ENCODE assay signal across 18 cellular contexts in the genomic region with DNA sequence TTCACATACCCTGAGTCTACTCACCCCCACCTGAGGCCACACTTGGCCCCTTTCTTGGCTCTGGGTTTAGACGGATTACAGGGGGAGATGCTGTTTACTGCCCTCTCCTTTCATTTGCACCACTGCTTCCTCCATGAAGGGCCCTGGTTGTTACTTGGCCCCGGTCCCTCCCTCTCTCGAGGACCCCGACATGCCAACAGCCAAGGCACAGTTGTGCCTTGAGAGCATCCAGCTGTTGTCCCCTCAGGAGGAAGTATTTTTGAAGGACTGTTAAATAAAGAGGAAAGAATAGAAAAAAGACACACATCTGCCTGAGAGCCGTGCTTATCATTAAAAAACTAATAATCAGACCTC. TPM values are rescaled to one million over a fixed set of nuclear protein-coding genes. Genes with fewer than 3 reads are reported as not detected.
DNase-seq lines count a peak whose midpoint lies in the region; ATAC-seq and TF ChIP-seq lines count a peak whose summit lies in the region.
"Had no signal": no experiment of that assay in that cellular context is flagged by ENCODE, and none has a peak within 500 bp of the region (broad histone marks: within the 10 kb centered on the region; RNA-seq: fewer than 3 reads in every experiment).

No MANE protein-coding gene starts in this region.

- TF ChIP-seq EP300 in esophagus muscularis mucosa (IDR thresholded peaks at IDR 0.05) (no peak), stomach (IDR thresholded peaks at IDR 0.05) (no peak)

- H3K4me2 ChIP-seq in PC-9: no peak overlapping the region

- H3K4me1 ChIP-seq in PC-9 (replicated peaks; ENCODE audit: insufficient read depth): peaks cover 61% of the 10 kb centered on the region
- peaks cover 6 to 45% (median 19%) of the 10 kb centered on the region in 4 donors for H3K4me1 ChIP-seq in esophagus muscularis mucosa
- peaks cover 12 to 36% (median 23%) of the 10 kb centered on the region in 4 donors for H3K4me1 ChIP-seq in stomach

- H3K79me2 ChIP-seq in PC-9 (ENCODE audit: low read depth): peaks cover 19% of the 10 kb centered on the region

- no TSS peak for BruUV-seq in PC-9 (replicated peaks; lab: Mats Ljungman, UMichigan)

- H3K36me3 ChIP-seq in PC-9 (ENCODE audit: low read depth) (peaks cover 41% of the 10 kb centered on the region), esophagus muscularis mucosa (peaks cover 10 to 80% (median 52%) of the 10 kb centered on the region in 4 donors), stomach (peaks cover 0 to 65% (median 64%) of the 10 kb centered on the region in 4 donors)

- CTCF ChIA-PET in AG04450 (lab: Charles Lee): no interaction called here
- CTCF ChIA-PET in PC-9 (lab: Charles Lee): no interaction called here

- POLR2A ChIA-PET in AG04450 (lab: Yijun Ruan, JAX) (no interaction called here), PC-9 (lab: Charles Lee; ENCODE audit: unreplicated experiment) (interaction anchor here (0.6 kb wide), 1 partner anchor 8 kb away, joined by 5 read pairs; no protein-coding TSS in a partner anchor)

- ATAC-seq in GM21423 (IDR thresholded peaks at IDR 0.05; ENCODE audit: unreplicated experiment): no peak
- ATAC-seq: stimulated activated naive B cell treated with anti-CD40 and anti-IgM and Interleukin-4, amounts not matched to agents 10 μg/mL and 1 μg/mL and 100 μg/mL, for 72 hours had no signal

- H3K27ac ChIP-seq in AG04450 (ENCODE audit: low read depth, low read length) (peak overlapping the region; percentile 31), PC-9 (peak overlapping the region; percentile 93), esophagus muscularis mucosa (replicated peaks in 1 of 4) (peak overlapping the region; percentile 61 to 71 (median 62)), stomach (peak overlapping the region in 3 of 5 donors; percentile 13 to 50 (median 44))
- H3K27ac ChIP-seq: WERI-Rb-1 had no signal

- intact Hi-C loops in PC-9 (cut with micrococcal nuclease; ENCODE audit: unreplicated experiment) (no loop called here), esophagus muscularis mucosa (cut with DNase I) (no loop called here), stomach (cut with DNase I; ENCODE audit: low total_unique reads) (no loop called here)

- no peak overlapping the region for H2AFZ ChIP-seq in PC-9

- no peaks in the 10 kb centered on the region for H3K9me2 ChIP-seq in PC-9 (ENCODE audit: insufficient read depth)

- H3K9me3 ChIP-seq in AG04450 (ENCODE audit: control insufficient read depth, insufficient read depth, low read length): no peaks in the 10 kb centered on the region
- no peaks in the 10 kb centered on the region for H3K9me3 ChIP-seq in PC-9 (ENCODE audit: insufficient read depth, low read depth)
- H3K9me3 ChIP-seq in esophagus muscularis mucosa: no peaks in the 10 kb centered on the region
- H3K9me3 ChIP-seq in stomach: no peaks in the 10 kb centered on the region

- peaks cover 58% of the 10 kb centered on the region for H3F3A ChIP-seq in PC-9 (ENCODE audit: insufficient read depth, low read depth)

- TF ChIP-seq CTCF in AG04450 (IDR thresholded peaks at IDR 0.05; ENCODE audit: low read depth, low read length) (no peak), PC-9 (conservative IDR thresholded peaks at IDR 0.05) (no peak), esophagus muscularis mucosa (IDR thresholded peaks at IDR 0.05) (no peak), stomach (IDR thresholded peaks at IDR 0.05) (no peak)

- H3K4me3 ChIP-seq in AG04450 (ENCODE audit: low read depth, low read length): no peak overlapping the region
- no peak overlapping the region for H3K4me3 ChIP-seq in PC-9
- no peak overlapping the region for H3K4me3 ChIP-seq in esophagus muscularis mucosa
- H3K4me3 ChIP-seq in stomach: no peak overlapping the region

- H4K20me1 ChIP-seq in PC-9 (ENCODE audit: insufficient read depth): peaks cover 9% of the 10 kb centered on the region; the same call in 1 of the 2 replicates

- TF ChIP-seq POLR2A in esophagus muscularis mucosa (IDR thresholded peaks at IDR 0.05; ENCODE audit: low read depth): no peak
- no peak for TF ChIP-seq POLR2A in stomach (IDR thresholded peaks at IDR 0.05)

- DNase-seq in AG04450 (ENCODE audit: low read depth, low spot score): no peak
- DNase-seq in PC-9: no peak
- DNase-seq in esophagus muscularis mucosa (ENCODE audit: extremely low spot score): no peak
- no peak for DNase-seq in stomach
- no peak for DNase-seq in NCI-H226
- DNase-seq in NOMO-1 treated with dmso at 0.1 percent for 144 hours (lab: John Stamatoyannopoulos, UW; ENCODE audit: unreplicated experiment): no peak
- DNase-seq in amygdala (lab: John Stamatoyannopoulos, UW): no peak
- DNase-seq: activated CD4-positive, alpha-beta T cell treated with anti-CD3 and anti-CD28 coated beads, Interleukin-2, amount 10 ng/mL, durations not matched to agents 7 days and 5 days; CD4-positive, CD25-positive, alpha-beta regulatory T cell; EL; endodermal cell; NCI-H1105; NCI-H2029 treated with DMSO at 0.1 percent for 48 hours; NK-92 treated with Interleukin-12 subunit alpha and Interleukin-12 subunit beta, amount 100 ng/mL, for 24 hours; stimulated activated CD4-positive, alpha-beta T cell treated with anti-CD3 and anti-CD28 coated beads, Interleukin-1b, Interleukin-23, amount 100 ng/mL, for 48 hours; stimulated activated naive B cell treated with anti-CD40 and anti-IgM and Interleukin-4, amounts not matched to agents 10 μg/mL and 1 μg/mL and 100 μg/mL, for 72 hours; WERI-Rb-1 had no signal

- H3K27me3 ChIP-seq in AG04450 (ENCODE audit: control insufficient read depth, insufficient read depth, low read length) (no peaks in the 10 kb centered on the region), PC-9 (ENCODE audit: insufficient read depth, low read depth) (no peaks in the 10 kb centered on the region), esophagus muscularis mucosa (no peaks in the 10 kb centered on the region), stomach (no peaks in the 10 kb centered on the region)

- 78% methylated on average over 5 of the region's 5 CpGs for WGBS in esophagus muscularis mucosa
- WGBS in stomach, 5 donors: 79 to 95% (median 91%) methylated on average over 5 of the region's 5 CpGs

RNA-seq across cellular contexts. Expression of a gene that starts 44.0 kb away (rescaled TPM):
- 167 and 212 TPM in 2 replicates for polyA plus RNA-seq in AG04450 (2011; rRNA removed)
- 37.6 and 38.3 TPM in 2 replicates for polyA minus RNA-seq in AG04450 (2011; rRNA and poly(A)+ RNA removed)
- total RNA-seq in PC-9 (2021): 68.1 and 82.5 TPM in 2 replicates
- total RNA-seq in esophagus muscularis mucosa: 10 to 100 TPM; 59.6 to 91.4 (median 66.1) TPM
- 100 to 1,000 TPM in 1 of 5 donors, 10 to 100 TPM in 4; 20.1 to 117 (median 36.2) TPM for total RNA-seq in stomach
- 10 to 100 TPM; 67.8 to 78.5 (median 71.5) TPM for polyA plus RNA-seq in stomach

RNA-seq across cellular contexts. Expression of a gene that starts 44.1 kb away (rescaled TPM):
- polyA plus RNA-seq in AG04450 (2011; rRNA removed): 40.2 and 48.6 TPM in 2 replicates
- 31.8 and 45.7 TPM in 2 replicates for polyA minus RNA-seq in AG04450 (2011; rRNA and poly(A)+ RNA removed)
- 52.0 and 61.5 TPM in 2 replicates for total RNA-seq in PC-9 (2021)
- 10 to 100 TPM; 18.3 to 22.8 (median 20.7) TPM for total RNA-seq in esophagus muscularis mucosa
- total RNA-seq in stomach: 10 to 100 TPM in 4 of 5 donors, 1 to 10 TPM in 1; 8.2 to 55.3 (median 19.7) TPM
- 10 to 100 TPM; 12.4 to 15.0 (median 13.3) TPM for polyA plus RNA-seq in stomach

Comparison
In these comparisons a context has a peak if more than half of its experiments do, and no peak if none do; other contexts are left out.
1. H3K27ac ChIP-seq: peak in every context shown above with its lines; median percentile 93 in PC-9; 62 in esophagus muscularis mucosa; 44 in stomach; 31 in AG04450.